ENCODE assay signal across 19 cellular contexts in the genomic region with DNA sequence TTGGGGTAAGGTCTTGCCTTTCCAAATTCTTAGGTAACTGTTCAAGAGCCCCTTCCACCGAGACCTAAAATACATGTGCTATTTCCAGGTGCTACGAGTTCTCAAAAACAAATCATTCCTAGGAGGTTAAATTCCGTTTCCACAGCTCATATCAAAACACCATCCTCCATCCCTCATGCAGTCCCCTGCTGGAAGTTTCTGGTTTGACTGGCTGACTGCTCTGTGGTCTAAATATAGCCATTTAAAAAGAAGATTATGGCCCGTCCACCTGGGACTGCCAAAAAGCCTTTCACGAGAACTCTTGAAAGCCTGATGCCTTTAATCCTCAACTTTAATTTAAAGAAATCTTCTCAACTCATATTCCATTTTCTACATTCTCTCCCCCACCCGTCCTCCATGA.
DNase-seq lines count a peak whose midpoint lies in the region; ATAC-seq and TF ChIP-seq lines count a peak whose summit lies in the region.
"Had no signal": no experiment of that assay in that cellular context is flagged by ENCODE, and none has a peak within 500 bp of the region (broad histone marks: within the 10 kb centered on the region; RNA-seq: fewer than 3 reads in every experiment).

No MANE protein-coding gene starts in this region.

- H3K27me3 ChIP-seq in PC-3 (ENCODE audit: low read length): peaks cover 32% of the 10 kb centered on the region
- H3K27me3 ChIP-seq: testis had no signal

- ATAC-seq in PC-3 (0 out of 2 replicates have a peak, but pooled peaks have one; percentile 22), left ventricle myocardium superior (peak; percentile 80), HG02852 (IDR thresholded peaks at IDR 0.05; ENCODE audit: unreplicated experiment) (no peak), left lobe of liver (no peak)
- ATAC-seq: activated CD4-positive, CD25-positive, alpha-beta regulatory T cell treated with anti-CD3 and anti-CD28 coated beads, Interleukin-2, amount 50 U/mL, for 24 hours; naive thymus-derived CD4-positive, alpha-beta T cell had no signal

- H4K20me1 ChIP-seq in PC-3 (ENCODE audit: low read length): no peaks in the 10 kb centered on the region

- H3K36me3 ChIP-seq in PC-3 (ENCODE audit: low read depth, low read length): no peaks in the 10 kb centered on the region
- H3K36me3 ChIP-seq: breast epithelium, esophagus squamous epithelium had no signal

- no peak overlapping the region for H3K9ac ChIP-seq in PC-3 (ENCODE audit: low read length)

- CTCF ChIA-PET in PC-3 (lab: Charles Lee): no interaction called here

- POLR2A ChIA-PET in PC-3 (lab: Charles Lee; ENCODE audit: unreplicated experiment): no interaction called here

- H3K9me2 ChIP-seq in PC-3 (replicated peaks; ENCODE audit: low read length): no peaks in the 10 kb centered on the region

- H3K79me2 ChIP-seq in PC-3 (ENCODE audit: low read length): no peaks in the 10 kb centered on the region

- BruUV-seq in PC-3 (replicated peaks; lab: Mats Ljungman, UMichigan): no TSS peak

- DNase-seq in NCI-H1105 treated with DMSO at 0.1 percent for 48 hours (lab: John Stamatoyannopoulos, UW) (peak; percentile 60), NCI-H1105 (lab: John Stamatoyannopoulos, UW) (no peak), PC-3 (peak; percentile 31), left ventricle myocardium superior (no peak), retina (peak; percentile 15), anterior cingulate cortex (lab: John Stamatoyannopoulos, UW) (no peak), left lobe of liver (ENCODE audit: low spot score) (no peak)
- DNase-seq: 8988T; activated naive CD8-positive, alpha-beta T cell treated with anti-CD3 and anti-CD28 coated beads, Interleukin-2, amount 10 ng/mL, durations not matched to agents 7 days and 5 days; C1 segment of cervical spinal cord; esophagus squamous epithelium; naive thymus-derived CD4-positive, alpha-beta T cell; NCI-H1417 treated with DMSO at 0.1 percent for 48 hours; NCI-H226; SHP77 treated with DMSO at 0.1 percent for 48 hours; testis had no signal

- no peaks in the 10 kb centered on the region for H3K4me1 ChIP-seq in PC-3 (ENCODE audit: insufficient read depth, low read length)
- H3K4me1 ChIP-seq: breast epithelium, esophagus squamous epithelium, testis had no signal

- H3K4me3 ChIP-seq in PC-3 (ENCODE audit: low read length): no peak overlapping the region
- H3K4me3 ChIP-seq: breast epithelium, esophagus squamous epithelium, testis had no signal

- no peak overlapping the region for H3K27ac ChIP-seq in PC-3 (ENCODE audit: low read length)
- H3K27ac ChIP-seq: breast epithelium, esophagus squamous epithelium, testis had no signal

- no peak overlapping the region for H2AFZ ChIP-seq in PC-3 (ENCODE audit: low read length)

- 0 out of 2 replicates have a peak, but pooled peaks have one; percentile 29 for TF ChIP-seq CTCF in PC-3 (conservative IDR thresholded peaks at IDR 0.05; ENCODE audit: low read depth, low read length)

- no peaks in the 10 kb centered on the region for H3F3A ChIP-seq in PC-3 (ENCODE audit: low read length, unreplicated experiment)

- intact Hi-C loops in PC-3 (cut with micrococcal nuclease) (no loop called here), left ventricle myocardium superior (cut with micrococcal nuclease) (no loop called here)

- H3K9me3 ChIP-seq in PC-3 (ENCODE audit: low read length): no peaks in the 10 kb centered on the region
- H3K9me3 ChIP-seq: breast epithelium, esophagus squamous epithelium, testis had no signal

- H3K4me2 ChIP-seq in PC-3 (ENCODE audit: low read length): no peak overlapping the region

Comparison
In these comparisons a context has a peak if more than half of its experiments do, and no peak if none do; other contexts are left out.
1. DNase-seq: peak in NCI-H1105 treated with DMSO at 0.1 percent for 48 hours (single experiment), PC-3 (single experiment) and retina (single experiment); none in NCI-H1105 (single experiment), left ventricle myocardium superior (single experiment), anterior cingulate cortex (0 of 58) and left lobe of liver (single experiment).
2. ATAC-seq: peak in PC-3 (single experiment) and left ventricle myocardium superior (single experiment); none in HG02852 (single experiment) and left lobe of liver (single experiment).